Comparison of ENCODE assay signal across 8 cellular contexts in genomic region chr1:95309031-95309459, GRCh38.
DNase-seq lines count a peak whose midpoint lies in the region; ATAC-seq lines count a peak whose summit lies in the region.

No MANE protein-coding gene starts in this region.

- CTCF ChIA-PET in activated CD4-positive, alpha-beta memory T cell treated with anti-CD3 and anti-CD28 coated beads for 36 hours (lab: Charles Lee): no interaction called here

- H3K4me3 Mint-ChIP-seq in activated CD4-positive, alpha-beta memory T cell treated with anti-CD3 and anti-CD28 coated beads for 36 hours: no peak overlapping the region

- no peaks in the 10 kb centered on the region for H3K36me3 Mint-ChIP-seq in activated CD4-positive, alpha-beta memory T cell treated with anti-CD3 and anti-CD28 coated beads for 36 hours

- no peaks in the 10 kb centered on the region for H3K9me3 Mint-ChIP-seq in activated CD4-positive, alpha-beta memory T cell treated with anti-CD3 and anti-CD28 coated beads for 36 hours

- no peak for ATAC-seq in GM19328 (IDR thresholded peaks at IDR 0.05; ENCODE audit: unreplicated experiment)
- no peak for ATAC-seq in HG02938 (IDR thresholded peaks at IDR 0.05; ENCODE audit: unreplicated experiment)

- peak; percentile 61 for DNase-seq in NCI-H1436 (lab: John Stamatoyannopoulos, UW)
- DNase-seq in NCI-H1436 treated with DMSO at 0.1 percent for 48 hours (lab: John Stamatoyannopoulos, UW): no peak
- peak; percentile 16 for DNase-seq in NCI-H226
- DNase-seq in cerebellar cortex (ENCODE audit: low spot score): peak; percentile 15
- peak; percentile 77 for DNase-seq in medulla oblongata (ENCODE audit: extremely low spot score)
- DNase-seq in activated CD4-positive, alpha-beta memory T cell treated with anti-CD3 and anti-CD28 coated beads for 36 hours: no peak

- H3K4me1 Mint-ChIP-seq in activated CD4-positive, alpha-beta memory T cell treated with anti-CD3 and anti-CD28 coated beads for 36 hours (ENCODE audit: low read depth): no peaks in the 10 kb centered on the region

- intact Hi-C loops in activated CD4-positive, alpha-beta memory T cell treated with anti-CD3 and anti-CD28 coated beads for 36 hours (cut with micrococcal nuclease): no loop called here

- H3K27ac Mint-ChIP-seq in activated CD4-positive, alpha-beta memory T cell treated with anti-CD3 and anti-CD28 coated beads for 36 hours: no peak overlapping the region

- peaks cover 15% of the 10 kb centered on the region for H3K27me3 Mint-ChIP-seq in activated CD4-positive, alpha-beta memory T cell treated with anti-CD3 and anti-CD28 coated beads for 36 hours

- POLR2A ChIA-PET in activated CD4-positive, alpha-beta memory T cell treated with anti-CD3 and anti-CD28 coated beads for 36 hours (lab: Charles Lee): no interaction called here

Comparison
In these comparisons a context has a peak if more than half of its experiments do, and no peak if none do; other contexts are left out.
1. DNase-seq: peak in NCI-H1436 (single experiment), NCI-H226 (single experiment), cerebellar cortex (single experiment) and medulla oblongata (single experiment); none in NCI-H1436 treated with DMSO at 0.1 percent for 48 hours (single experiment) and activated CD4-positive, alpha-beta memory T cell treated with anti-CD3 and anti-CD28 coated beads for 36 hours (single experiment).